In the genomic region with DNA sequence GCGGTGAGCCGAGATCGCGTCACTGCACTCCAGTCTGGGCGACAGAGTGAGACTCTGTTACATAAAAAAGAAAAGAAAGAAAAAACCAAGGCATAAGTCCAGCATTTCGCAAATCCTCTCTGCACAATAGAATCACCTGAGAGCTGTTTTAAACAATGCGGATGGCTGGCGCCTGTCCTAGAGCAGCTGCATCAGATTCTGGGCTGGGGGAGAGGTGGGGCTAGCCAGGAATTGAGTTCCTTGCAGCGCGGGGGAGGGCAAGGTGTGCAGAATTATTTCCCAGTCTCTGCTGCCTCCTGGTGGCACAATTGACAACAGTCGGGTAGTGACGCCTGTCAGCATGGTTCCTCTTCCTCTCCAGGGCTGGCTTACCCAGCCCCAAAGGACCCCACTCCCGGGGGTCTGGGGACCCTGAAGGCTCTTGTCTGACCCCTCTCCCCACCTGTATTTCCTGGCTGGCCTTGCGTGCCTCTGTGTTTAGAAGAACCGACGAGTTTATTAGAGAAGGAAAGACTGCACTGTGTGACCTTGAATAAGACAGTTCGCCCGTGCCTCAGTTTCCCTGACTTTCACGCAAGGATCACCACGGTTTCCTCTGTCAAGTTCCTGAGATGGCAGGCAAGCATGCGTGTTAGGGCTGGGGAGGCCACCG, we compare ENCODE assay signal across 8 cellular contexts. TPM values are rescaled to one million over a fixed set of nuclear protein-coding genes. Genes with fewer than 3 reads are reported as not detected.
DNase-seq lines count a peak whose midpoint lies in the region; TF ChIP-seq lines count a peak whose summit lies in the region.

No MANE protein-coding gene starts in this region.

- no peak overlapping the region for H3K27ac Mint-ChIP-seq in activated T-helper 2 cell treated with anti-CD3 and anti-CD28 coated beads, Interferon-gamma antibody, Interleukin-2, Interleukin-4, amounts not matched to agents 10 μg/mL and 5 μg/mL and 100 μg/mL, durations not matched to agents 14 hours and 24 hours and 36 hours

- no peaks in the 10 kb centered on the region for H3K4me1 ChIP-seq in GM23248 (ENCODE audit: insufficient read depth)
- peaks cover 3 to 25% (median 10%) of the 10 kb centered on the region in 5 donors for H3K4me1 ChIP-seq in subcutaneous abdominal adipose tissue (ENCODE audit: control insufficient read depth in 5 of 5, insufficient read depth in 5 of 5, low read length in 5 of 5)

- no peak overlapping the region for H3K9ac ChIP-seq in GM23248
- H3K9ac ChIP-seq in subcutaneous abdominal adipose tissue (ENCODE audit: low read length in 5 of 5) = no peak overlapping the region

- in situ Hi-C loops in GM23248 (cut with MboI) = loop anchor here (25.0 kb wide), 1 partner anchor 701 kb away; a partner anchor contains a TSS

- TF ChIP-seq CTCF in LNCaP clone FGC (IDR thresholded peaks at IDR 0.05; ENCODE audit: control insufficient read depth, extremely low read depth, insufficient read depth) (peak; percentile 93), RWPE1 (conservative IDR thresholded peaks at IDR 0.05; ENCODE audit: low read depth) (peak; percentile 87), fibroblast of villous mesenchyme (IDR thresholded peaks at IDR 0.05; ENCODE audit: insufficient read depth, low read depth, low read length) (peak; percentile 86)

- intact Hi-C loops in activated T-helper 2 cell treated with anti-CD3 and anti-CD28 coated beads, Interferon-gamma antibody, Interleukin-2, Interleukin-4, amounts not matched to agents 10 μg/mL and 5 μg/mL and 100 μg/mL, durations not matched to agents 14 hours and 24 hours and 36 hours (cut with micrococcal nuclease) = loop anchor here (1.0 to 5.0 kb wide), 5 partner anchors 116 to 701 kb away; a partner anchor contains a TSS

- H3K4me1 Mint-ChIP-seq in activated T-helper 2 cell treated with anti-CD3 and anti-CD28 coated beads, Interferon-gamma antibody, Interleukin-2, Interleukin-4, amounts not matched to agents 10 μg/mL and 5 μg/mL and 100 μg/mL, durations not matched to agents 14 hours and 24 hours and 36 hours (ENCODE audit: low read depth) = peaks cover 11% of the 10 kb centered on the region

- H2AFZ ChIP-seq in GM23248 = peak overlapping the region; percentile 81

- peak overlapping the region; percentile 90 for H3K4me2 ChIP-seq in GM23248 (ENCODE audit: unreplicated experiment)

- no peaks in the 10 kb centered on the region for H3F3A ChIP-seq in GM23248 (ENCODE audit: insufficient read depth)

- WGBS in GM23248 (ENCODE audit: low coverage in 1 of 2, low lambda C conversion rate in 2 of 2, missing lambda C conversion rate in 2 of 2), 2 experiments = 6 to 7% methylated on average over 22 of the region's 22 CpGs

- no peaks in the 10 kb centered on the region for H3K27me3 ChIP-seq in GM23248 (replicated peaks; ENCODE audit: insufficient read depth)
- peaks cover 0 to 5% (median 0%) of the 10 kb centered on the region in 5 donors for H3K27me3 ChIP-seq in subcutaneous abdominal adipose tissue (ENCODE audit: control insufficient read depth in 5 of 5, insufficient read depth in 4 of 5, low read length in 5 of 5)

- no peaks in the 10 kb centered on the region for H3K9me2 ChIP-seq in GM23248 (ENCODE audit: insufficient read depth)

- peaks cover 4% of the 10 kb centered on the region for H3K27me3 Mint-ChIP-seq in activated T-helper 2 cell treated with anti-CD3 and anti-CD28 coated beads, Interferon-gamma antibody, Interleukin-2, Interleukin-4, amounts not matched to agents 10 μg/mL and 5 μg/mL and 100 μg/mL, durations not matched to agents 14 hours and 24 hours and 36 hours (ENCODE audit: low read depth)

- H3K9me3 ChIP-seq in GM23248 (ENCODE audit: low read depth) = no peaks in the 10 kb centered on the region
- no peaks in the 10 kb centered on the region for H3K9me3 ChIP-seq in subcutaneous abdominal adipose tissue (ENCODE audit: control insufficient read depth in 5 of 5, low read length in 5 of 5)

- H3K79me2 ChIP-seq in GM23248 (ENCODE audit: insufficient read depth) = no peaks in the 10 kb centered on the region

- POLR2A ChIA-PET in RWPE1 (lab: Yijun Ruan, JAX; ENCODE audit: low non-redundant PET) = no interaction called here

- H3K4me3 Mint-ChIP-seq in activated T-helper 2 cell treated with anti-CD3 and anti-CD28 coated beads, Interferon-gamma antibody, Interleukin-2, Interleukin-4, amounts not matched to agents 10 μg/mL and 5 μg/mL and 100 μg/mL, durations not matched to agents 14 hours and 24 hours and 36 hours (ENCODE audit: low read depth) = peak overlapping the region; percentile 24

- H3K27ac ChIP-seq in GM23248 (no peak overlapping the region), RWPE1 (peak overlapping the region; percentile 68), subcutaneous abdominal adipose tissue (ENCODE audit: low read depth, low read length) (no peak overlapping the region)

- no peaks in the 10 kb centered on the region for H3K36me3 Mint-ChIP-seq in activated T-helper 2 cell treated with anti-CD3 and anti-CD28 coated beads, Interferon-gamma antibody, Interleukin-2, Interleukin-4, amounts not matched to agents 10 μg/mL and 5 μg/mL and 100 μg/mL, durations not matched to agents 14 hours and 24 hours and 36 hours (ENCODE audit: low read depth)

- CTCF ChIA-PET in RWPE1 (lab: Yijun Ruan, JAX) = interaction anchor here (0.6 to 1.1 kb wide), 9 partner anchors 12 to 703 kb away, joined by 3 to 6 read pairs (median 3); a partner anchor contains a TSS

- no peaks in the 10 kb centered on the region for H3K36me3 ChIP-seq in GM23248 (ENCODE audit: low read depth)
- H3K36me3 ChIP-seq in subcutaneous abdominal adipose tissue (ENCODE audit: control insufficient read depth in 5 of 5, insufficient read depth in 5 of 5, low read length in 5 of 5) = no peaks in the 10 kb centered on the region

- no peaks in the 10 kb centered on the region for H4K20me1 ChIP-seq in GM23248 (ENCODE audit: insufficient read depth)

- H3K9me3 Mint-ChIP-seq in activated T-helper 2 cell treated with anti-CD3 and anti-CD28 coated beads, Interferon-gamma antibody, Interleukin-2, Interleukin-4, amounts not matched to agents 10 μg/mL and 5 μg/mL and 100 μg/mL, durations not matched to agents 14 hours and 24 hours and 36 hours = no peaks in the 10 kb centered on the region

- peak overlapping the region; percentile 68 for H3K4me3 ChIP-seq in GM23248
- peak overlapping the region; percentile 27; the same call in 1 of the 2 replicates for H3K4me3 ChIP-seq in LNCaP clone FGC (ENCODE audit: low read depth, low read length)
- H3K4me3 ChIP-seq in fibroblast of villous mesenchyme (ENCODE audit: low read depth, low read length) = peak overlapping the region; percentile 41
- peak overlapping the region in 4 of 5 donors; percentile 44 to 63 (median 56) for H3K4me3 ChIP-seq in subcutaneous abdominal adipose tissue (ENCODE audit: low read depth in 1 of 5, low read length in 5 of 5)

- peak; percentile 62 for DNase-seq in DMS79 treated with DMSO at 0.1 percent for 48 hours (lab: John Stamatoyannopoulos, UW)
- peak; percentile 78 for DNase-seq in GM23248
- DNase-seq in LNCaP clone FGC (ENCODE audit: low read depth) = peak; percentile 58
- DNase-seq in RWPE1 (ENCODE audit: low spot score) = peak; percentile 94
- peak; percentile 75 for DNase-seq in activated T-helper 2 cell treated with anti-CD3 and anti-CD28 coated beads, Interferon-gamma antibody, Interleukin-2, Interleukin-4, amounts not matched to agents 10 μg/mL and 5 μg/mL and 100 μg/mL, durations not matched to agents 14 hours and 24 hours and 36 hours (ENCODE audit: low spot score)
- DNase-seq in fibroblast of villous mesenchyme (ENCODE audit: low read depth) = peak; percentile 60
- peak; percentile 72 for DNase-seq in occipital lobe (lab: John Stamatoyannopoulos, UW)

RNA-seq across cellular contexts. Expression of a gene that starts 41.1 kb away (rescaled TPM):
- not detected in 2 replicates for total RNA-seq in GM23248 (2014; rRNA removed; shearing (Covaris generic))
- 0.35 and 0.39 TPM in 2 replicates for polyA plus RNA-seq in GM23248 (2016; fragmentation: Nextera tagmentation; extraction: Ambion mirVana)
- total RNA-seq in activated T-helper 2 cell treated with anti-CD3 and anti-CD28 coated beads, Interferon-gamma antibody, Interleukin-2, Interleukin-4, amounts not matched to agents 10 μg/mL and 5 μg/mL and 100 μg/mL, durations not matched to agents 14 hours and 24 hours and 36 hours = 7.1 and 9.6 TPM in 2 replicates
- 0.43 and 0.64 TPM in 2 replicates for total RNA-seq in fibroblast of villous mesenchyme
- total RNA-seq in occipital lobe = 1.6 TPM
